In genomic region chr3:129439381-129439816, GRCh38 we compare ENCODE assay signal across 8 cellular contexts. TPM values are rescaled to one million over a fixed set of nuclear protein-coding genes. Genes with fewer than 3 reads are reported as not detected.
DNase-seq lines count a peak whose midpoint lies in the region; ATAC-seq and TF ChIP-seq lines count a peak whose summit lies in the region.

No MANE protein-coding gene starts in this region.

- peak overlapping the region; percentile 31 for H2BK5ac ChIP-seq in mesendoderm (ENCODE audit: low read length)

- H3K4me2 ChIP-seq in mesendoderm (ENCODE audit: low read length), result peak overlapping the region; percentile 51

- H3K9me3 ChIP-seq in ectodermal cell (ENCODE audit: control insufficient read depth, low read length), result no peaks in the 10 kb centered on the region

- H3K79me1 ChIP-seq in mesendoderm (ENCODE audit: low read length), result peaks cover 4% of the 10 kb centered on the region

- no peaks in the 10 kb centered on the region for H3K27me3 ChIP-seq in ectodermal cell (ENCODE audit: control insufficient read depth, insufficient read depth, low read length, poor library complexity, severe bottlenecking)
- H3K27me3 ChIP-seq in mesendoderm (ENCODE audit: insufficient read depth, low read length, poor library complexity), result no peaks in the 10 kb centered on the region

- no peak overlapping the region for H4K5ac ChIP-seq in mesendoderm (ENCODE audit: low read length)

- peak overlapping the region; percentile 98 for H3K56ac ChIP-seq in mesendoderm (ENCODE audit: low read length)

- H3K36me3 ChIP-seq in ectodermal cell (ENCODE audit: control insufficient read depth, insufficient read depth, low read length) (peaks cover 12% of the 10 kb centered on the region), mesendoderm (ENCODE audit: control insufficient read depth, insufficient read depth, low read length) (peaks cover 2% of the 10 kb centered on the region)

- WGBS in ectodermal cell, 2 experiments, result 0% methylated on average over 16 of the region's 16 CpGs
- WGBS in mesendoderm (ENCODE audit: extremely low coverage, insufficient coverage, low lambda C conversion rate), result no CpG with 5 or more reads among the region's 16 CpGs

- ATAC-seq in GM19467 (IDR thresholded peaks at IDR 0.05; ENCODE audit: unreplicated experiment) (peak; percentile 15), GM19023 (IDR thresholded peaks at IDR 0.05; ENCODE audit: unreplicated experiment) (no peak)
- no peak for ATAC-seq in stimulated activated naive CD8-positive, alpha-beta T cell treated with anti-CD3 and anti-CD28 coated beads, Interleukin-15, Interleukin-2, amounts not matched to agents 100 U/mL and 50 U/mL, for 24 hours

- peaks cover 12% of the 10 kb centered on the region for H3K79me2 ChIP-seq in mesendoderm (ENCODE audit: control insufficient read depth, insufficient read depth, low read length)

- peak overlapping the region; percentile 77 for H3K18ac ChIP-seq in mesendoderm (ENCODE audit: low read length)

- TF ChIP-seq CTCF in WI38 (IDR thresholded peaks at IDR 0.05; ENCODE audit: low read depth, low read length), result no peak

- H3K4me1 ChIP-seq in ectodermal cell (ENCODE audit: control insufficient read depth, insufficient read depth, low read length) (peaks cover 28% of the 10 kb centered on the region), mesendoderm (ENCODE audit: control insufficient read depth, low read depth, low read length) (peaks cover 6% of the 10 kb centered on the region)

- H2BK15ac ChIP-seq in mesendoderm (replicated peaks; ENCODE audit: low read depth), result no peak overlapping the region

- H3K27ac ChIP-seq in ectodermal cell (ENCODE audit: insufficient read depth, low read depth, low read length, poor library complexity, severe bottlenecking) (no peak overlapping the region), mesendoderm (ENCODE audit: low read depth, low read length) (peak overlapping the region; percentile 89)

- DNase-seq in AML-193 (lab: John Stamatoyannopoulos, UW) (peak; percentile 70 to 77), KG1 (lab: John Stamatoyannopoulos, UW) (peak; percentile 65), mesendoderm (peak; percentile 42)
- peak; percentile 53 for DNase-seq in stimulated activated naive CD8-positive, alpha-beta T cell treated with anti-CD3 and anti-CD28 coated beads, Interleukin-15, Interleukin-2, amounts not matched to agents 100 U/mL and 50 U/mL, for 24 hours

- H2AK5ac ChIP-seq in mesendoderm (ENCODE audit: low read length), result no peak overlapping the region

- peak overlapping the region; percentile 82 for H3K23ac ChIP-seq in mesendoderm (ENCODE audit: low read length)

- H4K8ac ChIP-seq in mesendoderm (ENCODE audit: low read depth, low read length), result no peak overlapping the region

- H3K4ac ChIP-seq in mesendoderm (ENCODE audit: low read depth, low read length), result peak overlapping the region; percentile 82

- H3K9ac ChIP-seq in mesendoderm (ENCODE audit: low read length), result peak overlapping the region; percentile 93

- peak overlapping the region; percentile 99 for H3K4me3 ChIP-seq in WI38 (ENCODE audit: low read depth, low read length)
- peak overlapping the region; percentile 98 for H3K4me3 ChIP-seq in ectodermal cell (ENCODE audit: insufficient read depth, low read depth, low read length)
- peak overlapping the region; percentile 94 for H3K4me3 ChIP-seq in mesendoderm (ENCODE audit: low read length)

- no peak overlapping the region for H2BK120ac ChIP-seq in mesendoderm (ENCODE audit: low read depth, low read length)

RNA-seq across cellular contexts. Expression of gene MBD4, which starts 0.3 kb away (rescaled TPM):
- 44.9 TPM for polyA plus RNA-seq in ectodermal cell (2013, experiment 1 of 4)
- 49.5 TPM for polyA plus RNA-seq in ectodermal cell (2013, experiment 2 of 4)
- 41.1 TPM for polyA plus RNA-seq in ectodermal cell (2013, experiment 3 of 4)
- polyA plus RNA-seq in ectodermal cell (2013, experiment 4 of 4), result 49.6 TPM
- 44.4 TPM for polyA plus RNA-seq in mesendoderm (2013, experiment 1 of 2)
- polyA plus RNA-seq in mesendoderm (2013, experiment 2 of 2), result 43.9 TPM

RNA-seq across cellular contexts. Expression of gene IFT122, which starts 0.6 kb away (rescaled TPM):
- 39.6 TPM for polyA plus RNA-seq in ectodermal cell (2013, experiment 1 of 4)
- 43.7 TPM for polyA plus RNA-seq in ectodermal cell (2013, experiment 2 of 4)
- polyA plus RNA-seq in ectodermal cell (2013, experiment 3 of 4), result 35.5 TPM
- 36.8 TPM for polyA plus RNA-seq in ectodermal cell (2013, experiment 4 of 4)
- polyA plus RNA-seq in mesendoderm (2013, experiment 1 of 2), result 14.8 TPM
- 14.7 TPM for polyA plus RNA-seq in mesendoderm (2013, experiment 2 of 2)

RNA-seq across cellular contexts. Expression of gene EFCAB12, which starts 11.0 kb away (rescaled TPM):
- polyA plus RNA-seq in ectodermal cell (2013, experiment 1 of 4), result 2.2 TPM
- 1.3 TPM for polyA plus RNA-seq in ectodermal cell (2013, experiment 2 of 4)
- polyA plus RNA-seq in ectodermal cell (2013, experiment 3 of 4), result 0.53 TPM
- 0.73 TPM for polyA plus RNA-seq in ectodermal cell (2013, experiment 4 of 4)
- 0.29 TPM for polyA plus RNA-seq in mesendoderm (2013, experiment 1 of 2)
- 0.35 TPM for polyA plus RNA-seq in mesendoderm (2013, experiment 2 of 2)
